1 cellular context compared by ENCODE assay signal in genomic region chr22:29224859-29225410, GRCh38.
TF ChIP-seq lines count a peak whose summit lies in the region.

No MANE protein-coding gene starts in this region.

TF ChIP-seq in SK-N-SH, 30 proteins besides CTCF, POLR2A, EP300 and RAD21 (continued from another document):
- no peak for TF ChIP-seq PBX3 (IDR thresholded peaks at IDR 0.05)
- no peak for TF ChIP-seq SMC3 (IDR thresholded peaks at IDR 0.05; ENCODE audit: low read depth, low read length)
- no peak for TF ChIP-seq JUND (IDR thresholded peaks at IDR 0.05)
- TF ChIP-seq NRF1 (IDR thresholded peaks at IDR 0.05; ENCODE audit: low read depth, low read length), result no peak
- TF ChIP-seq MAX (IDR thresholded peaks at IDR 0.05; ENCODE audit: low read depth), result no peak
- TF ChIP-seq ELF1 (IDR thresholded peaks at IDR 0.05), result no peak
- TF ChIP-seq EZH2phosphoT487 (IDR thresholded peaks at IDR 0.05; ENCODE audit: borderline replicate concordance, low read depth), result no peak
- TF ChIP-seq TEAD4 (IDR thresholded peaks at IDR 0.05; ENCODE audit: borderline replicate concordance, insufficient read depth), result no peak
- TF ChIP-seq GABPA (IDR thresholded peaks at IDR 0.05; ENCODE audit: low read depth), result no peak
